9 cellular contexts compared by ENCODE assay signal in the genomic region with DNA sequence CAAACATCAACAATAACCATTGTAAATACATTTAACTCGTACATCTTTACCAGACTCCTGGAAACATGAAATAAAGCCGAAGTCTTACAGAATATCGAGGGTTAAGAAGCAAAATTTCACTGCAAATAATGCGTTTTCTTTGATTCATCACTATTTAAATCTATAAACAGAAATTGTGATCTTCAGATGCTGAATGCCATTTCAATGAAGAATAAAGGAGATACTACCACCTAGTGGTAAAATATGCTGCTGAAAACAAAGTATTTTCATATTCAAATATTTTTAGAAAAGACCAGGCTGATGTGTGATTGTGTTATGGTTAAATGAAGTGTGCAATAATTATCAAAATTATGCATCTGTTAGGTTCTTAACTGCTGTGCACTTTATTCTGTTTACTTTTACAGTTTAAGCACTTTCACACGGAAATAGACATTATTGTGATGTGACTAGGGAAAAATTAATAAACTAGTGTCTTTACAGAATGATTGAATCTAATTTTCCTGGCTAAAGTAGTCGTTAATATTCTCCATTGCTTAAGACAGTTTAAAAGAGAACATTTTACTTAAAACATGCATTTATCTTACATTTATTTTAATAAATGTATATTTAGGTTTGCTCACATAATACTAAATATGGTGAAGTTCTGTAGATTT.
DNase-seq lines count a peak whose midpoint lies in the region; ATAC-seq, FAIRE-seq and TF ChIP-seq lines count a peak whose summit lies in the region.
"Had no signal": no experiment of that assay in that cellular context is flagged by ENCODE, and none has a peak within 500 bp of the region (broad histone marks: within the 10 kb centered on the region; RNA-seq: fewer than 3 reads in every experiment).

No MANE protein-coding gene starts in this region.

- no peak overlapping the region for H3K27ac ChIP-seq in CD8-positive, alpha-beta T cell (ENCODE audit: low read depth, low read length)
- H3K27ac ChIP-seq in KMS-11 (no peak overlapping the region), RWPE2 (ENCODE audit: poor library complexity, severe bottlenecking) (no peak overlapping the region), kidney (ENCODE audit: low read depth in 2 of 2, low read length in 2 of 2) (no peak overlapping the region)

- no peaks in the 10 kb centered on the region for H3K9me3 Mint-ChIP-seq in CD8-positive, alpha-beta T cell

- no peaks in the 10 kb centered on the region for H3K36me3 ChIP-seq in CD8-positive, alpha-beta T cell (ENCODE audit: insufficient read depth, low read length)
- no peaks in the 10 kb centered on the region for H3K36me3 ChIP-seq in KMS-11 (ENCODE audit: insufficient read depth)
- H3K36me3 ChIP-seq in RWPE2 (ENCODE audit: low read depth) = no peaks in the 10 kb centered on the region
- H3K36me3 ChIP-seq in kidney (ENCODE audit: control insufficient read depth in 1 of 2, insufficient read depth in 2 of 2, low read length in 2 of 2) = no peaks in the 10 kb centered on the region

- peak; percentile 15 for FAIRE-seq in kidney (lab: Jason Lieb, UNC)
- FAIRE-seq: urothelium cell line had no signal

- no peaks in the 10 kb centered on the region for H4K20me1 ChIP-seq in KMS-11 (ENCODE audit: insufficient read depth)

- H2AFZ ChIP-seq in KMS-11 (ENCODE audit: low read depth) = no peak overlapping the region

- no peaks in the 10 kb centered on the region for H3K36me3 Mint-ChIP-seq in CD8-positive, alpha-beta T cell

- CTCF ChIA-PET in CD8-positive, alpha-beta T cell (lab: Charles Lee) = no interaction called here

- no peak overlapping the region for H3K4me3 ChIP-seq in CD8-positive, alpha-beta T cell (ENCODE audit: low read depth, low read length)
- H3K4me3 ChIP-seq in KMS-11 (IDR thresholded peaks at IDR 0.05; ENCODE audit: insufficient read depth, low read depth, low read length) (no peak overlapping the region), RWPE2 (ENCODE audit: severe bottlenecking) (no peak overlapping the region), kidney (ENCODE audit: low read length in 2 of 2) (no peak overlapping the region)

- peak; percentile 61 for TF ChIP-seq CTCF in CD8-positive, alpha-beta T cell (IDR thresholded peaks at IDR 0.05)
- TF ChIP-seq CTCF in KMS-11 (conservative IDR thresholded peaks at IDR 0.05; ENCODE audit: low read depth, low read length) (peak; percentile 77), RWPE2 (IDR thresholded peaks at IDR 0.05; ENCODE audit: poor library complexity, severe bottlenecking) (peak; percentile 80), kidney (IDR thresholded peaks at IDR 0.05; ENCODE audit: borderline replicate concordance, extremely low read depth, insufficient read depth) (peak; percentile 40)

- DNase-seq in CD8-positive, alpha-beta T cell = no peak
- DNase-seq in RWPE2 (ENCODE audit: low spot score) (no peak), kidney (no peak), NCI-H1930 (lab: John Stamatoyannopoulos, UW) (no peak), left cardiac atrium (no peak)

- POLR2A ChIA-PET in CD8-positive, alpha-beta T cell (lab: Charles Lee) = no interaction called here

- H3K9ac ChIP-seq in KMS-11 = no peak overlapping the region
- H3K9ac ChIP-seq in kidney (ENCODE audit: low read length in 2 of 2) = no peak overlapping the region

- H3K27ac Mint-ChIP-seq in CD8-positive, alpha-beta T cell = no peak overlapping the region

- no peaks in the 10 kb centered on the region for H3K4me1 Mint-ChIP-seq in CD8-positive, alpha-beta T cell (ENCODE audit: low read depth)

- H3K79me2 ChIP-seq in KMS-11 (ENCODE audit: insufficient read depth, low read depth) = no peaks in the 10 kb centered on the region

- H3K4me2 ChIP-seq in KMS-11 = no peak overlapping the region

- no peaks in the 10 kb centered on the region for H3K9me3 ChIP-seq in CD8-positive, alpha-beta T cell (ENCODE audit: low read length)
- H3K9me3 ChIP-seq in RWPE2 (ENCODE audit: severe bottlenecking) = no peaks in the 10 kb centered on the region
- H3K9me3 ChIP-seq in kidney (ENCODE audit: control insufficient read depth in 1 of 2, low read length in 2 of 2) = no peaks in the 10 kb centered on the region

- H3K27me3 Mint-ChIP-seq in CD8-positive, alpha-beta T cell (ENCODE audit: low read depth) = peaks cover 3% of the 10 kb centered on the region

- intact Hi-C loops in CD8-positive, alpha-beta T cell (cut with DNase I, micrococcal nuclease) = no loop called here
- intact Hi-C loops in kidney (cut with DNase I) (no loop called here), left cardiac atrium (cut with DNase I) (loop anchor here (10.0 kb wide), 1 partner anchor 659 kb away; no protein-coding TSS in a partner anchor)

- H3K4me3 Mint-ChIP-seq in CD8-positive, alpha-beta T cell = no peak overlapping the region

- no peaks in the 10 kb centered on the region for H3K27me3 ChIP-seq in CD8-positive, alpha-beta T cell (ENCODE audit: insufficient read depth, low read length)
- H3K27me3 ChIP-seq in KMS-11 (ENCODE audit: insufficient read depth, low read depth) (no peaks in the 10 kb centered on the region), RWPE2 (ENCODE audit: insufficient read depth, poor library complexity, severe bottlenecking) (peaks cover 15% of the 10 kb centered on the region)

- H3K4me1 ChIP-seq in CD8-positive, alpha-beta T cell (ENCODE audit: insufficient read depth, low read length) = no peaks in the 10 kb centered on the region
- H3K4me1 ChIP-seq in KMS-11 (ENCODE audit: low read depth, poor library complexity, severe bottlenecking) = no peaks in the 10 kb centered on the region
- no peaks in the 10 kb centered on the region for H3K4me1 ChIP-seq in RWPE2 (ENCODE audit: insufficient read depth, poor library complexity, severe bottlenecking)
- no peaks in the 10 kb centered on the region for H3K4me1 ChIP-seq in kidney (ENCODE audit: control insufficient read depth in 1 of 2, insufficient read depth in 1 of 2, low read depth in 1 of 2, low read length in 2 of 2)

- no peak for ATAC-seq in CD8-positive, alpha-beta T cell
- no peak for ATAC-seq in RWPE2 (ENCODE audit: low read depth)
- no peak for ATAC-seq in HG02840 (IDR thresholded peaks at IDR 0.05; ENCODE audit: low FRiP score, unreplicated experiment)
- no peak for ATAC-seq in HG03135 (IDR thresholded peaks at IDR 0.05; ENCODE audit: unreplicated experiment)
- ATAC-seq in left cardiac atrium = no peak

Comparison
In these comparisons a context has a peak if more than half of its experiments do, and no peak if none do; other contexts are left out.
1. intact Hi-C loops: an anchor here in left cardiac atrium (10.0 kb wide); none called in CD8-positive, alpha-beta T cell and kidney.